In the genomic region with DNA sequence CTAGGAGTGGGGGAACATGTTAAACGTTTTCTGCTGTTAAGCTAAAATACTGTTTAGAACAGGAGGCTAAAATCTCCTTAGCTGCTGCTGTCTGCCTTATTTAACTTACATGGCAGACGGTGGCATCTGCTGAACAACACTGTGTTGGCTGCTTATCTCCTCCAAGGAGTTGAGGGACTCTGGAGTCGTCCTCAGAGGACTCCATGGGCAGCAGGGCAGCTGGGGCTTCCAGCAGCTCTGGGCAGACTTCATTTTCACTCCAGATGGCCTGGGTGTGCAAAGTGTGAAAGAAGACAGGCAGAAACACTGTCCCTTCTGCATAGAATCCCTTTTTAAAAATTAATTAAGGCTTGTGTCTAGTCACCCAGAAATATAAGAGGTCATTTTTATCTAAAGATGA, we compare ENCODE assay signal across 15 cellular contexts. TPM values are rescaled to one million over a fixed set of nuclear protein-coding genes. Genes with fewer than 3 reads are reported as not detected.
DNase-seq lines count a peak whose midpoint lies in the region; FAIRE-seq and TF ChIP-seq lines count a peak whose summit lies in the region.
"Had no signal": no experiment of that assay in that cellular context is flagged by ENCODE, and none has a peak within 500 bp of the region (broad histone marks: within the 10 kb centered on the region; RNA-seq: fewer than 3 reads in every experiment).

No MANE protein-coding gene starts in this region.

- H3K23ac ChIP-seq in neuronal stem cell (ENCODE audit: low read depth, low read length, poor library complexity): no peak overlapping the region

- no CpG with 5 or more reads among the region's 3 CpGs for WGBS in neuronal stem cell (ENCODE audit: extremely low coverage in 2 of 2, insufficient read length in 2 of 2, insufficient replicate concordance in 1 of 2), 2 donors

- BruUV-seq in Caco-2 (replicated peaks; lab: Mats Ljungman, UMichigan): no TSS peak

- no peak overlapping the region for H2BK12ac ChIP-seq in neuronal stem cell (ENCODE audit: low read length)

- peak overlapping the region; percentile 28 for H3K14ac ChIP-seq in neuronal stem cell (ENCODE audit: low read length)

- H3K27ac ChIP-seq in WERI-Rb-1 (peak overlapping the region; percentile 86), neuronal stem cell (replicated peaks; ENCODE audit: low read length) (no peak overlapping the region)
- H3K27ac ChIP-seq: SJSA1 had no signal

- no peaks in the 10 kb centered on the region for H3K27me3 Mint-ChIP-seq in Caco-2 (ENCODE audit: insufficient read depth, unreplicated experiment)

- DNase-seq in D721Med (ENCODE audit: insufficient read length, low spot score) (peak; percentile 47), NCI-H2171 treated with DMSO at 0.1 percent for 48 hours (lab: John Stamatoyannopoulos, UW) (peak; percentile 67), WERI-Rb-1 (peak; percentile 83), neuronal stem cell (ENCODE audit: low spot score) (no peak), GM20000 (ENCODE audit: low spot score) (no peak), superior temporal gyrus (ENCODE audit: extremely low spot score) (no peak), Caco-2 (no peak)
- DNase-seq: CD4-positive, alpha-beta T cell; GOT3; NCI-H1092 treated with DMSO at 0.1 percent for 48 hours; NCI-H2081; NCI-H774 had no signal

- no peak overlapping the region for H3K18ac ChIP-seq in neuronal stem cell (ENCODE audit: low read length)

- H3K4ac ChIP-seq in neuronal stem cell (ENCODE audit: low read length): no peak overlapping the region

- CTCF ChIA-PET in Caco-2 (lab: Charles Lee): no interaction called here

- H3K4me1 Mint-ChIP-seq in Caco-2 (ENCODE audit: low read depth, unreplicated experiment): peaks cover 6% of the 10 kb centered on the region

- TF ChIP-seq CTCF in D721Med (IDR thresholded peaks at IDR 0.05; ENCODE audit: insufficient read depth, missing control alignments): no peak
- no peak for TF ChIP-seq CTCF in WERI-Rb-1 (IDR thresholded peaks at IDR 0.05; ENCODE audit: low read depth, low read length)
- TF ChIP-seq CTCF in GM20000 (IDR thresholded peaks at IDR 0.05; ENCODE audit: extremely low read depth, missing control alignments): no peak
- TF ChIP-seq CTCF in Caco-2 (IDR thresholded peaks at IDR 0.05; ENCODE audit: insufficient read depth in 1 of 2, low read depth in 1 of 2, low read length in 1 of 2, severe bottlenecking in 1 of 2, unreplicated experiment in 1 of 2): no peak

- H3K4me3 Mint-ChIP-seq in Caco-2 (ENCODE audit: unreplicated experiment): no peak overlapping the region
- H3K4me3 Mint-ChIP-seq: CD4-positive, alpha-beta T cell had no signal

- H3K4me1 ChIP-seq in neuronal stem cell (ENCODE audit: control insufficient read depth in 2 of 2, insufficient read depth in 1 of 2, low read depth in 1 of 2, low read length in 2 of 2) (peaks cover 0 to 2% of the 10 kb centered on the region in 2 donors), Caco-2 (no peaks in the 10 kb centered on the region)
- H3K4me1 ChIP-seq: SJSA1 had no signal

- H3K36me3 Mint-ChIP-seq in Caco-2 (ENCODE audit: insufficient read depth, unreplicated experiment): no peaks in the 10 kb centered on the region

- POLR2A ChIA-PET in Caco-2 (lab: Charles Lee): no interaction called here

- H3K4me2 ChIP-seq in neuronal stem cell (ENCODE audit: insufficient read depth, low read length, poor library complexity, severe bottlenecking): no peak overlapping the region

- no peak overlapping the region for H4K8ac ChIP-seq in neuronal stem cell (ENCODE audit: low read depth, low read length)

- H2BK15ac ChIP-seq in neuronal stem cell (ENCODE audit: low read length): no peak overlapping the region

- H2AFZ ChIP-seq in neuronal stem cell (ENCODE audit: low read length): peak overlapping the region; percentile 2

- no peaks in the 10 kb centered on the region for H3K79me1 ChIP-seq in neuronal stem cell (ENCODE audit: low read depth, low read length)

- H2BK5ac ChIP-seq in neuronal stem cell (ENCODE audit: low read length): no peak overlapping the region

- H3K36me3 ChIP-seq in WERI-Rb-1 (no peaks in the 10 kb centered on the region), neuronal stem cell (replicated peaks in 1 of 2; ENCODE audit: control insufficient read depth in 2 of 2, insufficient read depth in 2 of 2, low read length in 2 of 2) (no peaks in the 10 kb centered on the region), Caco-2 (ENCODE audit: control insufficient read depth, insufficient read depth, low read length) (no peaks in the 10 kb centered on the region)
- H3K36me3 ChIP-seq: SJSA1 had no signal

- intact Hi-C loops in Caco-2 (cut with micrococcal nuclease; ENCODE audit: unreplicated experiment): no loop called here

- H3K9me3 ChIP-seq in WERI-Rb-1 (ENCODE audit: severe bottlenecking) (no peaks in the 10 kb centered on the region), neuronal stem cell (replicated peaks in 1 of 2; ENCODE audit: control insufficient read depth in 2 of 2, insufficient read depth in 1 of 2, low read depth in 1 of 2, low read length in 2 of 2) (no peaks in the 10 kb centered on the region), Caco-2 (no peaks in the 10 kb centered on the region)
- H3K9me3 ChIP-seq: SJSA1 had no signal

- no peak overlapping the region for H3K27ac Mint-ChIP-seq in Caco-2 (ENCODE audit: unreplicated experiment)
- H3K27ac Mint-ChIP-seq: CD4-positive, alpha-beta T cell had no signal

- no peak overlapping the region for H2BK120ac ChIP-seq in neuronal stem cell (ENCODE audit: low read depth, low read length)

- no peak overlapping the region for H4K91ac ChIP-seq in neuronal stem cell (ENCODE audit: low read depth, low read length, poor library complexity)

- no peak for FAIRE-seq in D721Med (lab: Jason Lieb, UNC)
- FAIRE-seq: A204.1, K562 had no signal

- H3K4me3 ChIP-seq in WERI-Rb-1 (ENCODE audit: low read depth, low read length): peak overlapping the region; percentile 28
- no peak overlapping the region for H3K4me3 ChIP-seq in neuronal stem cell (ENCODE audit: low read length in 2 of 2)
- no peak overlapping the region for H3K4me3 ChIP-seq in Caco-2 (ENCODE audit: low read depth, low read length)
- H3K4me3 ChIP-seq: K562, SJSA1 had no signal

- no peak overlapping the region for H3K9ac ChIP-seq in neuronal stem cell (ENCODE audit: low read depth, low read length, poor library complexity)

- no peak overlapping the region for H2AK5ac ChIP-seq in neuronal stem cell (ENCODE audit: low read depth, low read length)

- H3K9me3 Mint-ChIP-seq in Caco-2 (ENCODE audit: unreplicated experiment): peaks cover 6% of the 10 kb centered on the region

- H3K27me3 ChIP-seq in WERI-Rb-1 (ENCODE audit: insufficient read depth, low read depth, severe bottlenecking) (no peaks in the 10 kb centered on the region), neuronal stem cell (ENCODE audit: control insufficient read depth in 3 of 3, insufficient read depth in 3 of 3, low read depth in 1 of 3, low read length in 3 of 3) (no peaks in the 10 kb centered on the region), Caco-2 (replicated peaks; ENCODE audit: control insufficient read depth, insufficient read depth, low read length) (no peaks in the 10 kb centered on the region)
- H3K27me3 ChIP-seq: SJSA1 had no signal

RNA-seq across cellular contexts. Expression of gene NUDT16, which starts 52.8 kb away (rescaled TPM):
- 14.8 TPM for polyA plus RNA-seq in neuronal stem cell (2013, experiment 1 of 2)
- 14.5 TPM for polyA plus RNA-seq in neuronal stem cell (2013, experiment 2 of 2)
- 16.6 TPM in 2 replicates for total RNA-seq in Caco-2 (2022)

Comparison
In these comparisons a context has a peak if more than half of its experiments do, and no peak if none do; other contexts are left out.
1. DNase-seq: peak in D721Med (single experiment), NCI-H2171 treated with DMSO at 0.1 percent for 48 hours (single experiment) and WERI-Rb-1 (single experiment); none in neuronal stem cell (single experiment), GM20000 (single experiment), superior temporal gyrus (single experiment) and Caco-2 (0 of 2).